Comparison of ENCODE assay signal across 2 cellular contexts in the genomic region with DNA sequence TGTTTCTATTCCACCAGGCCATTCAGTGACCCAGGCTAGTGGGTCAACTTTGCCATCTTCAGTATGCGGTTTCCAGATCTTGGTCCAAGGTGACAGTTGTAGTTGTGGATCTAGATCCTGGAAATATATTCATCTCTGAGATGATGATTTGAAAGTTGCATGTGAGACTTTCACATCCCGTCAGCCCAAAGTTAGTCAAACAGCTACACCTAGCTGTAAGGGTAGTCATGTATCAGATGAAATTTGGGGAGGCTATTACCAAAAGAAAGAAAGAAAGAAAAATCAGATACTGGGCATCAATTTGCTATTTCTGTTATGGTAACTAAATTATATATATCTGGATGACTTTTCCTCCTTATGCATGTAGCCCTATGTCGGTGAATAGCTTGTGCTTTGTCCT.
TF ChIP-seq lines count a peak whose summit lies in the region.

No MANE protein-coding gene starts in this region.

TF ChIP-seq in A549, 52 proteins besides CTCF, POLR2A, EP300 and RAD21 (continued from another document):
- TF ChIP-seq, protein P1, sequence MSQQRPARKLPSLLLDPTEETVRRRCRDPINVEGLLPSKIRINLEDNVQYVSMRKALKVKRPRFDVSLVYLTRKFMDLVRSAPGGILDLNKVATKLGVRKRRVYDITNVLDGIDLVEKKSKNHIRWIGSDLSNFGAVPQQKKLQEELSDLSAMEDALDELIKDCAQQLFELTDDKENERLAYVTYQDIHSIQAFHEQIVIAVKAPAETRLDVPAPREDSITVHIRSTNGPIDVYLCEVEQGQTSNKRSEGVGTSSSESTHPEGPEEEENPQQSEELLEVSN (IDR thresholded peaks at IDR 0.05; ENCODE audit: borderline replicate concordance, low read depth): no peak
- no peak for TF ChIP-seq BHLHE40 (IDR thresholded peaks at IDR 0.05; ENCODE audit: low read depth, low read length)

TF ChIP-seq in H1, 55 proteins besides CTCF, POLR2A, EP300 and RAD21 (continued from another document):
- TF ChIP-seq EGR1 (IDR thresholded peaks at IDR 0.05; ENCODE audit: borderline replicate concordance, low read depth, low read length) (no peak), JUND (IDR thresholded peaks at IDR 0.05; ENCODE audit: low read length) (no peak), CHD1 (IDR thresholded peaks at IDR 0.05; ENCODE audit: low read depth, low read length) (no peak), KDM1A (IDR thresholded peaks at IDR 0.05; ENCODE audit: borderline replicate concordance, low read length) (no peak), SIN3A (conservative IDR thresholded peaks at IDR 0.05 in 1 of 2, IDR thresholded peaks at IDR 0.05 in 1 of 2; ENCODE audit: low read depth in 1 of 2, low read length in 2 of 2) (no peak), NRF1 (IDR thresholded peaks at IDR 0.05; ENCODE audit: low read depth, low read length) (no peak), HDAC2 (IDR thresholded peaks at IDR 0.05; ENCODE audit: borderline replicate concordance in 1 of 2, low read depth in 2 of 2, low read length in 2 of 2) (no peak), ASH2L (IDR thresholded peaks at IDR 0.05; ENCODE audit: low read length) (no peak), POU5F1 (IDR thresholded peaks at IDR 0.05; ENCODE audit: low read depth, low read length) (no peak), TCF12 (IDR thresholded peaks at IDR 0.05; ENCODE audit: low read depth, low read length) (no peak), JUN (IDR thresholded peaks at IDR 0.05; ENCODE audit: low read depth, low read length) (no peak), KDM5A (IDR thresholded peaks at IDR 0.05; ENCODE audit: low read length) (no peak), YY1 (IDR thresholded peaks at IDR 0.05; ENCODE audit: low read depth, low read length) (no peak)
- TF ChIP-seq, protein P1 (IDR thresholded peaks at IDR 0.05): no peak
- TF ChIP-seq, protein P2, sequence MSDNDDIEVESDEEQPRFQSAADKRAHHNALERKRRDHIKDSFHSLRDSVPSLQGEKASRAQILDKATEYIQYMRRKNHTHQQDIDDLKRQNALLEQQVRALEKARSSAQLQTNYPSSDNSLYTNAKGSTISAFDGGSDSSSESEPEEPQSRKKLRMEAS (IDR thresholded peaks at IDR 0.05): no peak
